1 cellular context compared by ENCODE assay signal in genomic region chr14:24432259-24433131, GRCh38.
TF ChIP-seq lines count a peak whose summit lies in the region.

No MANE protein-coding gene starts in this region.

TF ChIP-seq in GM23338, 12 proteins besides CTCF, POLR2A, EP300 and RAD21 (continued from another document):
- TF ChIP-seq ZNF462 (CRISPR knock-in tag; IDR thresholded peaks at IDR 0.05) (no peak), JUNB (IDR thresholded peaks at IDR 0.05; ENCODE audit: unreplicated experiment) (no peak), NANOG (IDR thresholded peaks at IDR 0.05; ENCODE audit: borderline replicate concordance) (no peak), REST (IDR thresholded peaks at IDR 0.05; ENCODE audit: unreplicated experiment) (no peak), ZNF114 (CRISPR knock-in tag; IDR thresholded peaks at IDR 0.05) (no peak), POLR2AphosphoS5 (IDR thresholded peaks at IDR 0.05; ENCODE audit: low read depth) (no peak), STAT1 (IDR thresholded peaks at IDR 0.05; ENCODE audit: unreplicated experiment) (no peak), ZNF331 (CRISPR knock-in tag; IDR thresholded peaks at IDR 0.05; ENCODE audit: low read depth) (no peak), ETS1 (IDR thresholded peaks at IDR 0.05) (no peak), EZH2 (IDR thresholded peaks at IDR 0.05; ENCODE audit: low read depth, unreplicated experiment) (no peak)
TF ChIP-seq in GM23338: peak in this region for 0.
